Comparison of ENCODE assay signal across 1 cellular context in genomic region chr1:21176589-21177555, GRCh38.
TF ChIP-seq lines count a peak whose summit lies in the region.

Gene EIF4G3, minus strand, starts transcription at chr1:21176897. Its CDS starts 174,155 bp downstream, at chr1:21002742.

TF ChIP-seq in K562, 482 proteins besides CTCF, POLR2A, EP300 and RAD21 (continued from another document and continues in another):
- TF ChIP-seq ZNF609 (CRISPR knock-in tag; IDR thresholded peaks at IDR 0.05; ENCODE audit: borderline replicate concordance) (no peak), GATAD2B (IDR thresholded peaks at IDR 0.05; ENCODE audit: borderline replicate concordance) (peak; percentile 5; the same call in 1 of the 2 replicates), ZNF282 (CRISPR knock-in tag; IDR thresholded peaks at IDR 0.05) (0 out of 2 replicates have a peak, but pooled peaks have one; percentile 57), MIER1 (IDR thresholded peaks at IDR 0.05; ENCODE audit: low read depth) (no peak; the same call in 1 of the 2 replicates), RBBP5 (IDR thresholded peaks at IDR 0.05; ENCODE audit: borderline replicate concordance, insufficient read depth, low read length, poor library complexity, severe bottlenecking) (peak; percentile 100), ZNF76 (CRISPR knock-in tag; IDR thresholded peaks at IDR 0.05; ENCODE audit: borderline replicate concordance) (peak; percentile 17; the same call in 1 of the 2 replicates), HES1 (IDR thresholded peaks at IDR 0.05; ENCODE audit: low read depth) (peak; percentile 16; the same call in 1 of the 2 replicates), ZBTB17 (CRISPR knock-in tag; IDR thresholded peaks at IDR 0.05) (peak; percentile 73; the same call in 1 of the 2 replicates), YBX1 (IDR thresholded peaks at IDR 0.05) (no peak), ZNF655 (CRISPR knock-in tag; IDR thresholded peaks at IDR 0.05) (no peak), FOXM1 (IDR thresholded peaks at IDR 0.05; ENCODE audit: low read depth) (0 out of 2 replicates have a peak, but pooled peaks have one; percentile 14), FOXM1 (CRISPR knock-in tag; IDR thresholded peaks at IDR 0.05; ENCODE audit: low read depth) (no peak), ZEB2 (IDR thresholded peaks at IDR 0.05) (no peak), SP2 (IDR thresholded peaks at IDR 0.05; ENCODE audit: extremely low read depth, low read depth, low read length, poor library complexity, severe bottlenecking) (no peak), CC2D1A (IDR thresholded peaks at IDR 0.05) (0 out of 2 replicates have a peak, but pooled peaks have one; percentile 47), YY1 (IDR thresholded peaks at IDR 0.05; ENCODE audit: borderline replicate concordance in 1 of 3, control insufficient read depth in 1 of 3, extremely low read depth in 1 of 3, insufficient read depth in 3 of 3, insufficient read length in 1 of 3, insufficient replicate concordance in 2 of 3, low read depth in 1 of 3, low read length in 2 of 3) (peak; percentile 89 to 95 (median 94)), L3MBTL2 (IDR thresholded peaks at IDR 0.05) (peak; percentile 99), NONO (IDR thresholded peaks at IDR 0.05; ENCODE audit: low read depth in 2 of 2, low read length in 1 of 2) (peak in 1 of 2 experiments; percentile 74; a peak in 1 of 4 replicates), ZBTB12 (CRISPR knock-in tag; IDR thresholded peaks at IDR 0.05) (peak; percentile 27; the same call in 1 of the 2 replicates), BRCA1 (IDR thresholded peaks at IDR 0.05) (no peak), BRCA1 (CRISPR knock-in tag; IDR thresholded peaks at IDR 0.05) (0 out of 2 replicates have a peak, but pooled peaks have one; percentile 54), JUND (IDR thresholded peaks at IDR 0.05; ENCODE audit: borderline replicate concordance, low read depth, low read length) (peak; percentile 8; the same call in 1 of the 2 replicates), JUND (tag; IDR thresholded peaks at IDR 0.05; ENCODE audit: borderline replicate concordance, low read depth, low read length) (no peak; the same call in 2 of the 3 replicates), SUPT5H (IDR thresholded peaks at IDR 0.05) (peak; percentile 83), PKNOX1 (IDR thresholded peaks at IDR 0.05) (peak; percentile 64), KDM2B (CRISPR knock-in tag; IDR thresholded peaks at IDR 0.05) (peak; percentile 72; the same call in 1 of the 2 replicates), NCOA1 (IDR thresholded peaks at IDR 0.05; ENCODE audit: low read depth) (no peak), ZC3H11A (IDR thresholded peaks at IDR 0.05; ENCODE audit: low read depth, low read length) (no peak), ZNF707 (CRISPR knock-in tag; conservative IDR thresholded peaks at IDR 0.05) (no peak), ZNF274 (IDR thresholded peaks at IDR 0.05; ENCODE audit: borderline replicate concordance, low read depth, low read length) (no peak), CBX3 (IDR thresholded peaks at IDR 0.05; ENCODE audit: borderline replicate concordance in 1 of 2, low read length in 2 of 2) (peak in 1 of 2 experiments; percentile 22; a peak in 1 of 3 replicates), ZNF175 (CRISPR knock-in tag; IDR thresholded peaks at IDR 0.05; ENCODE audit: low read depth) (peak; percentile 60; the same call in 1 of the 2 replicates), ZNF407 (IDR thresholded peaks at IDR 0.05; ENCODE audit: low read depth) (peak; percentile 61), CTBP1 (IDR thresholded peaks at IDR 0.05; ENCODE audit: borderline replicate concordance) (peak; percentile 64), ZNF12 (CRISPR knock-in tag; IDR thresholded peaks at IDR 0.05) (no peak), TAF15 (IDR thresholded peaks at IDR 0.05; ENCODE audit: low read depth, low read length) (no peak), MLLT1 (IDR thresholded peaks at IDR 0.05) (0 out of 4 replicates have a peak, but pooled peaks of 1 of the 2 experiments have one; percentile 13), ARID3B (CRISPR knock-in tag; IDR thresholded peaks at IDR 0.05; ENCODE audit: borderline replicate concordance) (peak; percentile 34; the same call in 1 of the 2 replicates), U2AF1 (optimal IDR thresholded peaks at IDR 0.05; ENCODE audit: low read depth, low read length) (no peak)
